ENCODE assay signal across 1 cellular context in genomic region chr4:183935355-183936005, GRCh38.
TF ChIP-seq lines count a peak whose summit lies in the region.

No MANE protein-coding gene starts in this region.

TF ChIP-seq in WTC11, 78 proteins besides CTCF, POLR2A, EP300 and RAD21 (continued from another document):
- TF ChIP-seq PREB (CRISPR knock-in tag; IDR thresholded peaks at IDR 0.05; ENCODE audit: borderline replicate concordance) (no peak), FOXP1 (CRISPR knock-in tag; IDR thresholded peaks at IDR 0.05; ENCODE audit: borderline replicate concordance) (no peak), USF1 (CRISPR knock-in tag; IDR thresholded peaks at IDR 0.05) (no peak), CBFB (CRISPR knock-in tag; IDR thresholded peaks at IDR 0.05; ENCODE audit: low read depth) (no peak), AR (CRISPR knock-in tag; IDR thresholded peaks at IDR 0.05) (no peak), NFATC4 (CRISPR knock-in tag; IDR thresholded peaks at IDR 0.05) (no peak)
